In genomic region chr19:45791744-45792481, GRCh38 we compare ENCODE assay signal across 9 cellular contexts. TPM values are rescaled to one million over a fixed set of nuclear protein-coding genes. Genes with fewer than 3 reads are reported as not detected.
A peak's percentile ranks its signal among the peaks of the same experiment; 100 is the strongest.
DNase-seq lines count a peak whose midpoint lies in the region; ATAC-seq and TF ChIP-seq lines count a peak whose summit lies in the region.
"Had no signal": no experiment of that assay in that cellular context is flagged by ENCODE, and none has a peak within 500 bp of the region (broad histone marks: within the 10 kb centered on the region; RNA-seq: fewer than 3 reads in every experiment).

No MANE protein-coding gene starts in this region.

- no peak overlapping the region for H2AFZ ChIP-seq in smooth muscle cell (ENCODE audit: low read depth)

- ATAC-seq in GM21529 (IDR thresholded peaks at IDR 0.05; ENCODE audit: unreplicated experiment) (peak; percentile 23), WTC11 (no peak; the same call in 1 of the 2 replicates), gastroesophageal sphincter (no peak), HG03469 (IDR thresholded peaks at IDR 0.05; ENCODE audit: unreplicated experiment) (no peak)

- WGBS in gastroesophageal sphincter (ENCODE audit: low coverage in 1 of 2), 2 donors: 9 to 26% methylated on average over 6 to 10 of the region's 34 CpGs
- 14% methylated on average over 20 of the region's 34 CpGs for WGBS in smooth muscle cell (ENCODE audit: low lambda C conversion rate)

- H3K4me1 ChIP-seq in BE2C: peaks cover 4% of the 10 kb centered on the region
- H3K4me1 ChIP-seq in gastroesophageal sphincter: peaks cover 3 to 27% (median 17%) of the 10 kb centered on the region in 3 donors
- H3K4me1 ChIP-seq in smooth muscle cell (ENCODE audit: low read depth): peaks cover 5% of the 10 kb centered on the region

- CTCF ChIA-PET in WTC11 (lab: Charles Lee): interaction anchor here (0.9 to 4.9 kb wide), 5 partner anchors 9 to 72 kb away, joined by 3 to 43 read pairs (median 12); partner anchors contain the start of genes DMPK, FOXA3, SIX5 and SYMPK

- TF ChIP-seq EP300 in gastroesophageal sphincter (IDR thresholded peaks at IDR 0.05): no peak

- POLR2A ChIA-PET in WTC11 (lab: Charles Lee): interaction anchor here (1.2 kb wide), 1 partner anchor 9 kb away, joined by 6 read pairs; the partner anchor contains the start of gene DMPK

- H4K20me1 ChIP-seq in smooth muscle cell (ENCODE audit: low read depth): peaks cover 30% of the 10 kb centered on the region

- H3K36me3 Mint-ChIP-seq in WTC11: peaks cover 27% of the 10 kb centered on the region

- peaks cover 22% of the 10 kb centered on the region for H3K36me3 ChIP-seq in BE2C
- H3K36me3 ChIP-seq in gastroesophageal sphincter: peaks cover 0 to 42% of the 10 kb centered on the region in 2 donors
- no peaks in the 10 kb centered on the region for H3K36me3 ChIP-seq in smooth muscle cell (ENCODE audit: low read depth)

- H3K27me3 Mint-ChIP-seq in WTC11 (ENCODE audit: low read depth): peaks cover 30% of the 10 kb centered on the region

- H3K4me3 Mint-ChIP-seq in WTC11: peak overlapping the region; percentile 91

- H3F3A ChIP-seq in smooth muscle cell (ENCODE audit: low read depth): no peaks in the 10 kb centered on the region

- no peaks in the 10 kb centered on the region for H3K9me3 Mint-ChIP-seq in WTC11

- TF ChIP-seq CTCF in BE2C (IDR thresholded peaks at IDR 0.05; ENCODE audit: low read depth, low read length) (no peak), WTC11 (IDR thresholded peaks at IDR 0.05) (no peak), gastroesophageal sphincter (IDR thresholded peaks at IDR 0.05) (no peak), smooth muscle cell (IDR thresholded peaks at IDR 0.05; ENCODE audit: borderline replicate concordance, insufficient read depth, poor library complexity, severe bottlenecking) (no peak)

- TF ChIP-seq POLR2A in gastroesophageal sphincter (IDR thresholded peaks at IDR 0.05): no peak

- H3K9me3 ChIP-seq in BE2C (no peaks in the 10 kb centered on the region), gastroesophageal sphincter (no peaks in the 10 kb centered on the region), smooth muscle cell (replicated peaks; ENCODE audit: low read depth) (no peaks in the 10 kb centered on the region)

- DNase-seq in BE2C: no peak
- no peak for DNase-seq in WTC11 (ENCODE audit: low spot score)
- DNase-seq in smooth muscle cell (lab: John Stamatoyannopoulos, UW; ENCODE audit: unreplicated experiment): no peak
- no peak for DNase-seq in OCI-M2 (lab: John Stamatoyannopoulos, UW; ENCODE audit: unreplicated experiment)
- no peak for DNase-seq in GM19240 (ENCODE audit: insufficient read length, low spot score)

- peaks cover 52% of the 10 kb centered on the region for H3K79me2 ChIP-seq in smooth muscle cell (ENCODE audit: low read depth)

- H3K4me1 Mint-ChIP-seq in WTC11: peaks cover 17% of the 10 kb centered on the region

- H3K27me3 ChIP-seq in BE2C (no peaks in the 10 kb centered on the region), gastroesophageal sphincter (no peaks in the 10 kb centered on the region), smooth muscle cell (ENCODE audit: low read depth) (no peaks in the 10 kb centered on the region)

- peak overlapping the region; percentile 100 for H3K4me2 ChIP-seq in smooth muscle cell

- H3K27ac ChIP-seq in gastroesophageal sphincter: peak overlapping the region in 3 of 4 donors; percentile 86 to 95 (median 90)
- no peak overlapping the region for H3K27ac ChIP-seq in smooth muscle cell (ENCODE audit: low read depth)
- H3K27ac ChIP-seq: HL-60 had no signal

- peak overlapping the region; percentile 96 for H3K4me3 ChIP-seq in BE2C (ENCODE audit: low read depth, low read length)
- H3K4me3 ChIP-seq in gastroesophageal sphincter: peak overlapping the region; percentile 51 to 88
- H3K4me3 ChIP-seq in smooth muscle cell: peak overlapping the region; percentile 78

- H3K27ac Mint-ChIP-seq in WTC11: peak overlapping the region; percentile 61

- H3K9ac ChIP-seq in smooth muscle cell (ENCODE audit: low read depth): peak overlapping the region; percentile 75

TF ChIP-seq in WTC11, 78 proteins besides CTCF, POLR2A, EP300 and RAD21:
- no peak for TF ChIP-seq NR3C1 (CRISPR knock-in tag; conservative IDR thresholded peaks at IDR 0.05; ENCODE audit: low read depth)
- TF ChIP-seq, protein P1, sequence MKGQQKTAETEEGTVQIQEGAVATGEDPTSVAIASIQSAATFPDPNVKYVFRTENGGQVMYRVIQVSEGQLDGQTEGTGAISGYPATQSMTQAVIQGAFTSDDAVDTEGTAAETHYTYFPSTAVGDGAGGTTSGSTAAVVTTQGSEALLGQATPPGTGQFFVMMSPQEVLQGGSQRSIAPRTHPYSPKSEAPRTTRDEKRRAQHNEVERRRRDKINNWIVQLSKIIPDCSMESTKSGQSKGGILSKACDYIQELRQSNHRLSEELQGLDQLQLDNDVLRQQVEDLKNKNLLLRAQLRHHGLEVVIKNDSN (CRISPR knock-in tag; IDR thresholded peaks at IDR 0.05): no peak

RNA-seq across cellular contexts. Expression of gene DMWD, which starts 0.7 kb away (rescaled TPM):
- 51.4 TPM for polyA plus RNA-seq in BE2C (2012; ENCODE audit: insufficient read depth, insufficient read length, low read depth)
- total RNA-seq in WTC11 (2021): 50.2 to 60.7 TPM (median 56.6 TPM) in 3 replicates
- 10 to 100 TPM; 41.5 to 75.5 (median 59.4) TPM for total RNA-seq in gastroesophageal sphincter
- total RNA-seq in smooth muscle cell: 14.9 and 16.1 TPM in 2 replicates
- polyA plus RNA-seq in smooth muscle cell: 57.6 and 96.4 TPM in 2 replicates

RNA-seq across cellular contexts. Expression of gene DMPK, which starts 9.6 kb away (rescaled TPM):
- 56.7 TPM for polyA plus RNA-seq in BE2C (2012; ENCODE audit: insufficient read depth, insufficient read length, low read depth)
- total RNA-seq in WTC11 (2021): 34.4 to 42.7 TPM (median 38.8 TPM) in 3 replicates
- total RNA-seq in gastroesophageal sphincter: 100 to 1,000 TPM; 223 to 464 (median 330) TPM
- total RNA-seq in smooth muscle cell: 19.2 and 23.6 TPM in 2 replicates
- 32.7 and 47.7 TPM in 2 replicates for polyA plus RNA-seq in smooth muscle cell

RNA-seq across cellular contexts. Expression of gene SIX5, which starts 22.9 kb away (rescaled TPM):
- polyA plus RNA-seq in BE2C (2012; ENCODE audit: insufficient read depth, insufficient read length, low read depth): 3.3 TPM
- total RNA-seq in WTC11 (2021): 26.0 to 37.0 TPM (median 36.5 TPM) in 3 replicates
- total RNA-seq in gastroesophageal sphincter: 10 to 100 TPM; 13.2 to 33.1 (median 23.7) TPM
- 10.2 and 15.3 TPM in 2 replicates for total RNA-seq in smooth muscle cell
- polyA plus RNA-seq in smooth muscle cell: 16.0 and 19.7 TPM in 2 replicates

RNA-seq across cellular contexts. Expression of gene RSPH6A, which starts 23.2 kb away (rescaled TPM):
- not detected for polyA plus RNA-seq in BE2C (2012; ENCODE audit: insufficient read depth, insufficient read length, low read depth)
- total RNA-seq in WTC11 (2021) (0.16 to 0.39 TPM (median 0.25 TPM) in 3 replicates), gastroesophageal sphincter (under 1 TPM in 1 of 4 donors, not detected in 3; 0.23 TPM), smooth muscle cell (0.22 TPM in 1 of 2 replicates, not detected in the other)
- polyA plus RNA-seq in smooth muscle cell: 0.15 TPM in 1 of 2 replicates, not detected in the other

RNA-seq across cellular contexts. Expression of gene MEIOSIN, which starts 58.7 kb away (rescaled TPM):
- 0.31 TPM for polyA plus RNA-seq in BE2C (2012; ENCODE audit: insufficient read depth, insufficient read length, low read depth)
- total RNA-seq in WTC11 (2021) (0.11 to 0.23 TPM in 2 of 3 replicates, not detected in the other), gastroesophageal sphincter (not detected), smooth muscle cell (not detected in 2 replicates)
- 0.12 TPM in 1 of 2 replicates, not detected in the other for polyA plus RNA-seq in smooth muscle cell
